19 cellular contexts compared by ENCODE assay signal in genomic region chr9:20243866-20244647, GRCh38.
DNase-seq lines count a peak whose midpoint lies in the region; ATAC-seq and TF ChIP-seq lines count a peak whose summit lies in the region.
"Had no signal": no experiment of that assay in that cellular context is flagged by ENCODE, and none has a peak within 500 bp of the region (broad histone marks: within the 10 kb centered on the region; RNA-seq: fewer than 3 reads in every experiment).

No MANE protein-coding gene starts in this region.

- TF ChIP-seq CTCF in nephron progenitor cell (IDR thresholded peaks at IDR 0.05): no peak

- peak overlapping the region; percentile 38 for H3K27ac Mint-ChIP-seq in activated naive CD8-positive, alpha-beta T cell treated with anti-CD3 and anti-CD28 coated beads for 36 hours
- peak overlapping the region; percentile 95 for H3K27ac Mint-ChIP-seq in nephron progenitor cell

- DNase-seq in NCI-H2227 (lab: John Stamatoyannopoulos, UW; ENCODE audit: unreplicated experiment) (peak; percentile 27), NCI-H2227 treated with DMSO at 0.1 percent for 48 hours (lab: John Stamatoyannopoulos, UW) (no peak), NCI-H524 treated with DMSO at 0.1 percent for 48 hours (lab: John Stamatoyannopoulos, UW) (peak; percentile 45), nephron progenitor cell (peak; percentile 42), NCI-H146 treated with DMSO at 0.1 percent for 48 hours (lab: John Stamatoyannopoulos, UW; ENCODE audit: unreplicated experiment) (no peak), GOT3 (lab: John Stamatoyannopoulos, UW) (no peak)
- no peak for DNase-seq in activated naive CD8-positive, alpha-beta T cell treated with anti-CD3 and anti-CD28 coated beads for 36 hours
- DNase-seq: activated CD4-positive, CD25-positive, alpha-beta regulatory T cell treated with anti-CD3 and anti-CD28 coated beads, Interleukin-2, amount 50 U/mL, for 72 hours; Calu3; effector CD8-positive, alpha-beta T cell; erythroblast; foreskin fibroblast; hippocampal formation; lower lobe of right lung; NCI-H2081 treated with DMSO at 0.1 percent for 48 hours; NCI-H526; retina; SW 1271 had no signal

- no peaks in the 10 kb centered on the region for H3K27me3 Mint-ChIP-seq in activated naive CD8-positive, alpha-beta T cell treated with anti-CD3 and anti-CD28 coated beads for 36 hours
- peaks cover 3% of the 10 kb centered on the region for H3K27me3 Mint-ChIP-seq in nephron progenitor cell (ENCODE audit: low read depth, poor library complexity)

- ATAC-seq in GM21786 (IDR thresholded peaks at IDR 0.05; ENCODE audit: unreplicated experiment): no peak
- ATAC-seq: lower lobe of right lung had no signal

- peaks cover 2% of the 10 kb centered on the region for H3K9me3 Mint-ChIP-seq in activated naive CD8-positive, alpha-beta T cell treated with anti-CD3 and anti-CD28 coated beads for 36 hours
- peaks cover 10% of the 10 kb centered on the region for H3K9me3 Mint-ChIP-seq in nephron progenitor cell

- H3K4me3 Mint-ChIP-seq in activated naive CD8-positive, alpha-beta T cell treated with anti-CD3 and anti-CD28 coated beads for 36 hours: no peak overlapping the region
- H3K4me3 Mint-ChIP-seq in nephron progenitor cell: peak overlapping the region; percentile 44

- H3K4me1 Mint-ChIP-seq in activated naive CD8-positive, alpha-beta T cell treated with anti-CD3 and anti-CD28 coated beads for 36 hours: peaks cover 53% of the 10 kb centered on the region
- H3K4me1 Mint-ChIP-seq in nephron progenitor cell: peaks cover 53% of the 10 kb centered on the region

- H3K36me3 Mint-ChIP-seq in activated naive CD8-positive, alpha-beta T cell treated with anti-CD3 and anti-CD28 coated beads for 36 hours: no peaks in the 10 kb centered on the region
- peaks cover 12% of the 10 kb centered on the region for H3K36me3 Mint-ChIP-seq in nephron progenitor cell (ENCODE audit: low read depth)

Comparison
In these comparisons a context has a peak if more than half of its experiments do, and no peak if none do; other contexts are left out.
1. DNase-seq: peak in NCI-H2227 (single experiment), NCI-H524 treated with DMSO at 0.1 percent for 48 hours (single experiment) and nephron progenitor cell (single experiment); none in NCI-H2227 treated with DMSO at 0.1 percent for 48 hours (single experiment), activated naive CD8-positive, alpha-beta T cell treated with anti-CD3 and anti-CD28 coated beads for 36 hours (single experiment), NCI-H146 treated with DMSO at 0.1 percent for 48 hours (single experiment) and GOT3 (single experiment).